1 cellular context compared by ENCODE assay signal in the genomic region with DNA sequence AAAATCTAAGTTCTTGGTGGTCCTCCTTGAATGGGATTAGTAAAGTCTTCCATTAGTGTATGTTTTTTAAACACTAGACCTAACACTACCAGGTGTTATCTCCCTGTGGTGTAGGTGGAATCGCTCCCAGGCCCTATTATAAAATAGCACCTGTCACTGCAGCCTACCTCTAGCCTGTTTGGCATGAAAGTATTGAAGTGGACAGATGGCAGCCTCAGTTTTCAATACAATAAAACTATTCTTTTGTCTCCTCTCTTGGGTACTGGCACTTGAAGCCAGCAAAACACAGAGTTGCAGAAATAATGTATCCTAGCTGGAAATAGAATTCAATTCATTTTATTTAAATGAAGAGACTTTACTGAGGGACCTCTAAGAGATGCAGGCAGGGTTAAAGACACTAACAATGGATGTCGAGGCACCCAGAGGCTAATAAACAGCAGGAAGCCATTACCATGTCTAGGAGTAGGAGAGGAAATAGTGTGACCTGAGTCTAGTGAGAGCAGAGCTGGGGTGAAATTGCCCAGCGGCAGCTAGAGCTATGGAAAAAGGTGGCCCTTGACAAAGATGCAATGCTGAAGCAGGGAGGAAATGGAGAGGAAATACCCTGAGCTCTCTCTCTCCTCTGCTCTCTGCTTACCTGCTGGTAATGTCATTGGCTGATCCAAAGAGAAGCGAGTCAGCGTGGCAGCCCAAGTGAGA.
TF ChIP-seq lines count a peak whose summit lies in the region.

No MANE protein-coding gene starts in this region.

TF ChIP-seq in H1, 55 proteins besides CTCF, POLR2A, EP300 and RAD21 (continued from another document):
- TF ChIP-seq, protein P1, sequence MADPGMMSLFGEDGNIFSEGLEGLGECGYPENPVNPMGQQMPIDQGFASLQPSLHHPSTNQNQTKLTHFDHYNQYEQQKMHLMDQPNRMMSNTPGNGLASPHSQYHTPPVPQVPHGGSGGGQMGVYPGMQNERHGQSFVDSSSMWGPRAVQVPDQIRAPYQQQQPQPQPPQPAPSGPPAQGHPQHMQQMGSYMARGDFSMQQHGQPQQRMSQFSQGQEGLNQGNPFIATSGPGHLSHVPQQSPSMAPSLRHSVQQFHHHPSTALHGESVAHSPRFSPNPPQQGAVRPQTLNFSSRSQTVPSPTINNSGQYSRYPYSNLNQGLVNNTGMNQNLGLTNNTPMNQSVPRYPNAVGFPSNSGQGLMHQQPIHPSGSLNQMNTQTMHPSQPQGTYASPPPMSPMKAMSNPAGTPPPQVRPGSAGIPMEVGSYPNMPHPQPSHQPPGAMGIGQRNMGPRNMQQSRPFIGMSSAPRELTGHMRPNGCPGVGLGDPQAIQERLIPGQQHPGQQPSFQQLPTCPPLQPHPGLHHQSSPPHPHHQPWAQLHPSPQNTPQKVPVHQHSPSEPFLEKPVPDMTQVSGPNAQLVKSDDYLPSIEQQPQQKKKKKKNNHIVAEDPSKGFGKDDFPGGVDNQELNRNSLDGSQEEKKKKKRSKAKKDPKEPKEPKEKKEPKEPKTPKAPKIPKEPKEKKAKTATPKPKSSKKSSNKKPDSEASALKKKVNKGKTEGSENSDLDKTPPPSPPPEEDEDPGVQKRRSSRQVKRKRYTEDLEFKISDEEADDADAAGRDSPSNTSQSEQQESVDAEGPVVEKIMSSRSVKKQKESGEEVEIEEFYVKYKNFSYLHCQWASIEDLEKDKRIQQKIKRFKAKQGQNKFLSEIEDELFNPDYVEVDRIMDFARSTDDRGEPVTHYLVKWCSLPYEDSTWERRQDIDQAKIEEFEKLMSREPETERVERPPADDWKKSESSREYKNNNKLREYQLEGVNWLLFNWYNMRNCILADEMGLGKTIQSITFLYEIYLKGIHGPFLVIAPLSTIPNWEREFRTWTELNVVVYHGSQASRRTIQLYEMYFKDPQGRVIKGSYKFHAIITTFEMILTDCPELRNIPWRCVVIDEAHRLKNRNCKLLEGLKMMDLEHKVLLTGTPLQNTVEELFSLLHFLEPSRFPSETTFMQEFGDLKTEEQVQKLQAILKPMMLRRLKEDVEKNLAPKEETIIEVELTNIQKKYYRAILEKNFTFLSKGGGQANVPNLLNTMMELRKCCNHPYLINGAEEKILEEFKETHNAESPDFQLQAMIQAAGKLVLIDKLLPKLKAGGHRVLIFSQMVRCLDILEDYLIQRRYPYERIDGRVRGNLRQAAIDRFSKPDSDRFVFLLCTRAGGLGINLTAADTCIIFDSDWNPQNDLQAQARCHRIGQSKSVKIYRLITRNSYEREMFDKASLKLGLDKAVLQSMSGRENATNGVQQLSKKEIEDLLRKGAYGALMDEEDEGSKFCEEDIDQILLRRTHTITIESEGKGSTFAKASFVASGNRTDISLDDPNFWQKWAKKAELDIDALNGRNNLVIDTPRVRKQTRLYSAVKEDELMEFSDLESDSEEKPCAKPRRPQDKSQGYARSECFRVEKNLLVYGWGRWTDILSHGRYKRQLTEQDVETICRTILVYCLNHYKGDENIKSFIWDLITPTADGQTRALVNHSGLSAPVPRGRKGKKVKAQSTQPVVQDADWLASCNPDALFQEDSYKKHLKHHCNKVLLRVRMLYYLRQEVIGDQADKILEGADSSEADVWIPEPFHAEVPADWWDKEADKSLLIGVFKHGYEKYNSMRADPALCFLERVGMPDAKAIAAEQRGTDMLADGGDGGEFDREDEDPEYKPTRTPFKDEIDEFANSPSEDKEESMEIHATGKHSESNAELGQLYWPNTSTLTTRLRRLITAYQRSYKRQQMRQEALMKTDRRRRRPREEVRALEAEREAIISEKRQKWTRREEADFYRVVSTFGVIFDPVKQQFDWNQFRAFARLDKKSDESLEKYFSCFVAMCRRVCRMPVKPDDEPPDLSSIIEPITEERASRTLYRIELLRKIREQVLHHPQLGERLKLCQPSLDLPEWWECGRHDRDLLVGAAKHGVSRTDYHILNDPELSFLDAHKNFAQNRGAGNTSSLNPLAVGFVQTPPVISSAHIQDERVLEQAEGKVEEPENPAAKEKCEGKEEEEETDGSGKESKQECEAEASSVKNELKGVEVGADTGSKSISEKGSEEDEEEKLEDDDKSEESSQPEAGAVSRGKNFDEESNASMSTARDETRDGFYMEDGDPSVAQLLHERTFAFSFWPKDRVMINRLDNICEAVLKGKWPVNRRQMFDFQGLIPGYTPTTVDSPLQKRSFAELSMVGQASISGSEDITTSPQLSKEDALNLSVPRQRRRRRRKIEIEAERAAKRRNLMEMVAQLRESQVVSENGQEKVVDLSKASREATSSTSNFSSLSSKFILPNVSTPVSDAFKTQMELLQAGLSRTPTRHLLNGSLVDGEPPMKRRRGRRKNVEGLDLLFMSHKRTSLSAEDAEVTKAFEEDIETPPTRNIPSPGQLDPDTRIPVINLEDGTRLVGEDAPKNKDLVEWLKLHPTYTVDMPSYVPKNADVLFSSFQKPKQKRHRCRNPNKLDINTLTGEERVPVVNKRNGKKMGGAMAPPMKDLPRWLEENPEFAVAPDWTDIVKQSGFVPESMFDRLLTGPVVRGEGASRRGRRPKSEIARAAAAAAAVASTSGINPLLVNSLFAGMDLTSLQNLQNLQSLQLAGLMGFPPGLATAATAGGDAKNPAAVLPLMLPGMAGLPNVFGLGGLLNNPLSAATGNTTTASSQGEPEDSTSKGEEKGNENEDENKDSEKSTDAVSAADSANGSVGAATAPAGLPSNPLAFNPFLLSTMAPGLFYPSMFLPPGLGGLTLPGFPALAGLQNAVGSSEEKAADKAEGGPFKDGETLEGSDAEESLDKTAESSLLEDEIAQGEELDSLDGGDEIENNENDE (IDR thresholded peaks at IDR 0.05; ENCODE audit: insufficient replicate concordance, low read length) = no peak
- TF ChIP-seq CREB1 (IDR thresholded peaks at IDR 0.05) = no peak
TF ChIP-seq in H1: peak in this region for 0.
